Comparison of ENCODE assay signal across 14 cellular contexts in the genomic region with DNA sequence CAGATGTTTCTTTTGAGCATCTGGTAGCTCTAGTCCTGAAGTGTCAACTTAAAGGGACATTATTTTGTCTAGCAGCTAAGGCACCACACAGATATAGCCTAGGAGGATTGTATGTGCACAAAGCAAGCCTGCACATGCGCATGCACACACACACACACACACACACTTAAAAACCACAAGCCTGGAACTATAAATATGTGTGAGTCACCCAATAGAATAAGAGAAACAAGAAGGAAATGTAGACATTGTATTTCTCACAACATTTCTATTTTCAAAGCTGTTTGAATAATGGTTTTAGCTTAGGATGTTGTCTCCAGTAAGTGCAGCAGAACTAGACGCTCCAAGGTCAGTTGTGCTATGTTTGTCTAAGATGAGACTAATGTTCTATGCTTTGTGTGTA.
A peak's percentile ranks its signal among the peaks of the same experiment; 100 is the strongest.
DNase-seq lines count a peak whose midpoint lies in the region; ATAC-seq and TF ChIP-seq lines count a peak whose summit lies in the region.
"Had no signal": no experiment of that assay in that cellular context is flagged by ENCODE, and none has a peak within 500 bp of the region (broad histone marks: within the 10 kb centered on the region; RNA-seq: fewer than 3 reads in every experiment).

No MANE protein-coding gene starts in this region.

- intact Hi-C loops in activated CD8-positive, alpha-beta T cell treated with anti-CD3 and anti-CD28 coated beads for 36 hours (cut with micrococcal nuclease), result no loop called here

- H4K20me1 ChIP-seq in GM23248 (ENCODE audit: insufficient read depth), result no peaks in the 10 kb centered on the region

- H3K4me3 Mint-ChIP-seq in progenitor cell of endocrine pancreas (ENCODE audit: low read depth), result no peak overlapping the region
- no peak overlapping the region for H3K4me3 Mint-ChIP-seq in activated CD8-positive, alpha-beta T cell treated with anti-CD3 and anti-CD28 coated beads for 36 hours
- no peak overlapping the region for H3K4me3 Mint-ChIP-seq in chondrocyte (ENCODE audit: unreplicated experiment)
- H3K4me3 Mint-ChIP-seq: activated CD8-positive, alpha-beta T cell treated with anti-CD3 and anti-CD28 coated beads, Interleukin-2, amount 10 ng/mL, durations not matched to agents 7 days and 5 days had no signal

- H3K27me3 Mint-ChIP-seq in progenitor cell of endocrine pancreas (no peaks in the 10 kb centered on the region), chondrocyte (ENCODE audit: low read depth) (no peaks in the 10 kb centered on the region)
- no peaks in the 10 kb centered on the region for H3K27me3 Mint-ChIP-seq in activated CD8-positive, alpha-beta T cell treated with anti-CD3 and anti-CD28 coated beads for 36 hours

- H3K9ac ChIP-seq in GM23248, result no peak overlapping the region

- H3F3A ChIP-seq in GM23248 (ENCODE audit: insufficient read depth), result peaks cover 21% of the 10 kb centered on the region

- no peak overlapping the region for H3K4me3 ChIP-seq in GM23248
- H3K4me3 ChIP-seq in cardiac fibroblast (replicated peaks in 1 of 2; ENCODE audit: low read depth in 2 of 2, low read length in 2 of 2), result no peak overlapping the region
- no peak overlapping the region for H3K4me3 ChIP-seq in HAP-1
- H3K4me3 ChIP-seq: prostate gland had no signal

- peak overlapping the region; percentile 23; the same call in 1 of the 2 replicates for H2AFZ ChIP-seq in GM23248

- H3K4me1 ChIP-seq in GM23248 (ENCODE audit: insufficient read depth) (peaks cover 27% of the 10 kb centered on the region), HAP-1 (no peaks in the 10 kb centered on the region)
- H3K4me1 ChIP-seq: prostate gland had no signal

- CTCF ChIA-PET in activated CD8-positive, alpha-beta T cell treated with anti-CD3 and anti-CD28 coated beads for 36 hours (lab: Charles Lee), result no interaction called here

- WGBS in GM23248 (ENCODE audit: low coverage in 1 of 2, low lambda C conversion rate in 2 of 2, missing lambda C conversion rate in 2 of 2), 2 experiments, result 76 to 79% methylated on average over 2 of the region's 2 CpGs

- no peak for TF ChIP-seq CTCF in cardiac fibroblast (IDR thresholded peaks at IDR 0.05; ENCODE audit: low read depth, low read length)
- no peak for TF ChIP-seq CTCF in progenitor cell of endocrine pancreas (IDR thresholded peaks at IDR 0.05; ENCODE audit: unreplicated experiment)
- no peak for TF ChIP-seq CTCF in activated CD8-positive, alpha-beta T cell treated with anti-CD3 and anti-CD28 coated beads for 36 hours (IDR thresholded peaks at IDR 0.05)
- no peak for TF ChIP-seq CTCF in chondrocyte (IDR thresholded peaks at IDR 0.05)

- peak; percentile 69 for DNase-seq in GM23248
- DNase-seq in NCI-H748 treated with DMSO at 0.1 percent for 48 hours (lab: John Stamatoyannopoulos, UW), result peak; percentile 29
- peak; percentile 56 for DNase-seq in cardiac fibroblast (ENCODE audit: low read depth in 2 of 2)
- no peak for DNase-seq in progenitor cell of endocrine pancreas (ENCODE audit: low spot score, unreplicated experiment)
- DNase-seq in HAP-1 (ENCODE audit: low spot score in 2 of 2), result no peak
- no peak for DNase-seq in activated CD8-positive, alpha-beta T cell treated with anti-CD3 and anti-CD28 coated beads for 36 hours
- no peak for DNase-seq in chondrocyte (ENCODE audit: low spot score)
- no peak for DNase-seq in NCI-H2196 treated with DMSO at 0.1 percent for 48 hours (lab: John Stamatoyannopoulos, UW; ENCODE audit: unreplicated experiment)
- DNase-seq: activated CD8-positive, alpha-beta T cell treated with anti-CD3 and anti-CD28 coated beads, Interleukin-2, amount 10 ng/mL, durations not matched to agents 7 days and 5 days; MM.1S; substantia nigra; T-helper 2 cell had no signal

- peak overlapping the region; percentile 43 for H3K4me2 ChIP-seq in GM23248 (ENCODE audit: unreplicated experiment)

- POLR2A ChIA-PET in activated CD8-positive, alpha-beta T cell treated with anti-CD3 and anti-CD28 coated beads for 36 hours (lab: Charles Lee), result no interaction called here

- H3K36me3 Mint-ChIP-seq in progenitor cell of endocrine pancreas (ENCODE audit: insufficient read depth) (no peaks in the 10 kb centered on the region), chondrocyte (ENCODE audit: low read depth) (no peaks in the 10 kb centered on the region)
- H3K36me3 Mint-ChIP-seq in activated CD8-positive, alpha-beta T cell treated with anti-CD3 and anti-CD28 coated beads for 36 hours (ENCODE audit: low read depth), result no peaks in the 10 kb centered on the region
- H3K36me3 Mint-ChIP-seq: activated naive CD4-positive, alpha-beta T cell treated with anti-CD3 and anti-CD28 coated beads, Interleukin-2, amount 50 U/mL, for 72 hours had no signal

- H3K9me3 ChIP-seq in GM23248 (ENCODE audit: low read depth), result no peaks in the 10 kb centered on the region
- no peaks in the 10 kb centered on the region for H3K9me3 ChIP-seq in HAP-1
- H3K9me3 ChIP-seq: prostate gland had no signal

- peak overlapping the region; percentile 71 for H3K27ac Mint-ChIP-seq in progenitor cell of endocrine pancreas
- no peak overlapping the region for H3K27ac Mint-ChIP-seq in activated CD8-positive, alpha-beta T cell treated with anti-CD3 and anti-CD28 coated beads for 36 hours
- H3K27ac Mint-ChIP-seq in chondrocyte (ENCODE audit: unreplicated experiment), result no peak overlapping the region
- H3K27ac Mint-ChIP-seq: activated CD8-positive, alpha-beta T cell treated with anti-CD3 and anti-CD28 coated beads, Interleukin-2, amount 10 ng/mL, durations not matched to agents 7 days and 5 days; activated naive CD4-positive, alpha-beta T cell treated with anti-CD3 and anti-CD28 coated beads, Interleukin-2, amount 50 U/mL, for 72 hours had no signal

- H3K36me3 ChIP-seq in GM23248 (ENCODE audit: low read depth) (no peaks in the 10 kb centered on the region), HAP-1 (replicated peaks) (no peaks in the 10 kb centered on the region)
- H3K36me3 ChIP-seq: prostate gland had no signal

- H3K4me1 Mint-ChIP-seq in progenitor cell of endocrine pancreas (ENCODE audit: low read depth) (peaks cover 5% of the 10 kb centered on the region), chondrocyte (ENCODE audit: low read depth) (peaks cover 12% of the 10 kb centered on the region)
- H3K4me1 Mint-ChIP-seq in activated CD8-positive, alpha-beta T cell treated with anti-CD3 and anti-CD28 coated beads for 36 hours (ENCODE audit: low read depth), result no peaks in the 10 kb centered on the region

- H3K27me3 ChIP-seq in GM23248 (replicated peaks; ENCODE audit: insufficient read depth) (no peaks in the 10 kb centered on the region), HAP-1 (ENCODE audit: low read depth) (no peaks in the 10 kb centered on the region)

- H3K27ac ChIP-seq in GM23248, result no peak overlapping the region
- H3K27ac ChIP-seq: prostate gland had no signal

- H3K9me3 Mint-ChIP-seq in progenitor cell of endocrine pancreas (ENCODE audit: low read depth), result no peaks in the 10 kb centered on the region
- H3K9me3 Mint-ChIP-seq in activated CD8-positive, alpha-beta T cell treated with anti-CD3 and anti-CD28 coated beads for 36 hours, result no peaks in the 10 kb centered on the region
- H3K9me3 Mint-ChIP-seq in chondrocyte (ENCODE audit: low read depth), result peaks cover 3% of the 10 kb centered on the region

- in situ Hi-C loops in GM23248 (cut with MboI) (no loop called here), HAP-1 (cut with MboI; ENCODE audit: low sequenced_read_pairs) (no loop called here)

- H3K9me2 ChIP-seq in GM23248 (ENCODE audit: insufficient read depth), result no peaks in the 10 kb centered on the region

- no peaks in the 10 kb centered on the region for H3K79me2 ChIP-seq in GM23248 (ENCODE audit: insufficient read depth)

- no peak for ATAC-seq in activated CD8-positive, alpha-beta T cell treated with anti-CD3 and anti-CD28 coated beads for 36 hours
- ATAC-seq: activated CD8-positive, alpha-beta T cell treated with anti-CD3 and anti-CD28 coated beads, Interleukin-2, amount 10 ng/mL, durations not matched to agents 7 days and 5 days; activated naive CD4-positive, alpha-beta T cell treated with anti-CD3 and anti-CD28 coated beads, Interleukin-2, amount 50 U/mL, for 72 hours had no signal

Comparison
In these comparisons a context has a peak if more than half of its experiments do, and no peak if none do; other contexts are left out.
1. DNase-seq: peak in GM23248 (single experiment), NCI-H748 treated with DMSO at 0.1 percent for 48 hours (single experiment) and cardiac fibroblast (2 of 2); none in progenitor cell of endocrine pancreas (single experiment), HAP-1 (0 of 2), activated CD8-positive, alpha-beta T cell treated with anti-CD3 and anti-CD28 coated beads for 36 hours (single experiment), chondrocyte (single experiment) and NCI-H2196 treated with DMSO at 0.1 percent for 48 hours (single experiment).